13 cellular contexts compared by ENCODE assay signal in genomic region chr16:4179020-4179419, GRCh38.
DNase-seq lines count a peak whose midpoint lies in the region; ATAC-seq and TF ChIP-seq lines count a peak whose summit lies in the region.
"Had no signal": no experiment of that assay in that cellular context is flagged by ENCODE, and none has a peak within 500 bp of the region (broad histone marks: within the 10 kb centered on the region; RNA-seq: fewer than 3 reads in every experiment).

No MANE protein-coding gene starts in this region.

- H3K4me1 Mint-ChIP-seq in chondrocyte (ENCODE audit: low read depth) (peaks cover 8% of the 10 kb centered on the region), immature natural killer cell (peaks cover 0 to 5% of the 10 kb centered on the region in 2 donors)

- no peaks in the 10 kb centered on the region for H3K36me3 ChIP-seq in BLaER1 treated with 17β-estradiol and CSF1 and Interleukin-3, amounts not matched to agents 10 nM and 100 nM
- H3K36me3 ChIP-seq in lower lobe of right lung, result no peaks in the 10 kb centered on the region
- H3K36me3 ChIP-seq: uterus had no signal

- H4K20me1 ChIP-seq in BLaER1 treated with 17β-estradiol and CSF1 and Interleukin-3, amounts not matched to agents 10 nM and 100 nM, result peaks cover 0 to 9% (median 0%) of the 10 kb centered on the region in 11 experiments; a peak in 4 of 22 replicates

- intact Hi-C loops in lower lobe of right lung (cut with DNase I), result no loop called here

- peaks cover 0 to 16% (median 0%) of the 10 kb centered on the region in 11 experiments; a peak in 3 of 22 replicates for H3K27me3 ChIP-seq in BLaER1 treated with 17β-estradiol and CSF1 and Interleukin-3, amounts not matched to agents 10 nM and 100 nM
- H3K27me3 ChIP-seq in lower lobe of right lung (ENCODE audit: low read depth), result no peaks in the 10 kb centered on the region
- H3K27me3 ChIP-seq: uterus had no signal

- peak overlapping the region in 8 of 11 experiments; percentile 19 to 67 (median 37); a peak in 14 of 22 replicates for H3K4me2 ChIP-seq in BLaER1 treated with 17β-estradiol and CSF1 and Interleukin-3, amounts not matched to agents 10 nM and 100 nM

- no peak overlapping the region for H3K27ac ChIP-seq in BLaER1 treated with 17β-estradiol and CSF1 and Interleukin-3, amounts not matched to agents 10 nM and 100 nM
- no peak overlapping the region for H3K27ac ChIP-seq in lower lobe of right lung
- H3K27ac ChIP-seq: uterus had no signal

- TF ChIP-seq CTCF in chondrocyte (IDR thresholded peaks at IDR 0.05) (no peak), lower lobe of right lung (IDR thresholded peaks at IDR 0.05) (no peak)

- H3K9me3 Mint-ChIP-seq in chondrocyte (ENCODE audit: low read depth), result no peaks in the 10 kb centered on the region
- no peaks in the 10 kb centered on the region for H3K9me3 Mint-ChIP-seq in immature natural killer cell
- H3K9me3 Mint-ChIP-seq: CD8-positive, alpha-beta memory T cell had no signal

- no peak overlapping the region for H3K4me3 ChIP-seq in BLaER1 treated with 17β-estradiol and CSF1 and Interleukin-3, amounts not matched to agents 10 nM and 100 nM
- H3K4me3 ChIP-seq in lower lobe of right lung, result no peak overlapping the region
- H3K4me3 ChIP-seq: uterus had no signal

- peak; percentile 18 to 21 for ATAC-seq in lower lobe of right lung
- ATAC-seq: activated CD8-positive, alpha-beta T cell treated with anti-CD3 and anti-CD28 coated beads, Interleukin-2, amount 10 ng/mL, durations not matched to agents 7 days and 5 days had no signal

- peaks cover 0 to 9% (median 6%) of the 10 kb centered on the region in 11 experiments; a peak in 10 of 22 replicates for H3K9me3 ChIP-seq in BLaER1 treated with 17β-estradiol and CSF1 and Interleukin-3, amounts not matched to agents 10 nM and 100 nM (replicated peaks in 1 of 11)
- no peaks in the 10 kb centered on the region for H3K9me3 ChIP-seq in lower lobe of right lung
- H3K9me3 ChIP-seq: uterus had no signal

- H3K4me1 ChIP-seq in BLaER1 treated with 17β-estradiol and CSF1 and Interleukin-3, amounts not matched to agents 10 nM and 100 nM, result peaks cover 37 to 78% (median 57%) of the 10 kb centered on the region in 10 experiments
- H3K4me1 ChIP-seq in lower lobe of right lung, result peaks cover 9% of the 10 kb centered on the region
- H3K4me1 ChIP-seq: uterus had no signal

- H3K4me3 Mint-ChIP-seq in chondrocyte (ENCODE audit: unreplicated experiment) (no peak overlapping the region), immature natural killer cell (no peak overlapping the region)
- H3K4me3 Mint-ChIP-seq: activated CD8-positive, alpha-beta T cell treated with anti-CD3 and anti-CD28 coated beads, Interleukin-2, amount 10 ng/mL, durations not matched to agents 7 days and 5 days; CD8-positive, alpha-beta memory T cell had no signal

- H3K9ac ChIP-seq in BLaER1 treated with 17β-estradiol and CSF1 and Interleukin-3, amounts not matched to agents 10 nM and 100 nM, result no peak overlapping the region

- no peaks in the 10 kb centered on the region for H3K27me3 Mint-ChIP-seq in chondrocyte (ENCODE audit: low read depth)
- H3K27me3 Mint-ChIP-seq in immature natural killer cell (ENCODE audit: low read depth in 3 of 3), result peaks cover 2 to 6% (median 3%) of the 10 kb centered on the region in 3 donors

- H3K27ac Mint-ChIP-seq in chondrocyte (ENCODE audit: unreplicated experiment) (no peak overlapping the region), immature natural killer cell (no peak overlapping the region)
- H3K27ac Mint-ChIP-seq: activated CD8-positive, alpha-beta T cell treated with anti-CD3 and anti-CD28 coated beads, Interleukin-2, amount 10 ng/mL, durations not matched to agents 7 days and 5 days; CD8-positive, alpha-beta memory T cell had no signal

- H3K36me3 Mint-ChIP-seq in chondrocyte (ENCODE audit: low read depth) (no peaks in the 10 kb centered on the region), immature natural killer cell (peaks cover 0 to 4% (median 0%) of the 10 kb centered on the region in 3 donors)
- H3K36me3 Mint-ChIP-seq: CD8-positive, alpha-beta memory T cell had no signal

- DNase-seq in MV-4-11 (lab: John Stamatoyannopoulos, UW) (peak; percentile 89), chondrocyte (ENCODE audit: low spot score) (peak; percentile 39), lower lobe of right lung (peak; percentile 84), NCI-H187 treated with DMSO at 0.1 percent for 48 hours (lab: John Stamatoyannopoulos, UW) (no peak), immature natural killer cell (no peak)
- DNase-seq in activated naive CD4-positive, alpha-beta T cell (lab: John Stamatoyannopoulos, UW), result no peak
- no peak for DNase-seq in activated naive CD4-positive, alpha-beta T cell treated with Interleukin-2 at 50 U/mL for 16 hours
- DNase-seq: activated CD8-positive, alpha-beta T cell treated with anti-CD3 and anti-CD28 coated beads, Interleukin-2, amount 10 ng/mL, durations not matched to agents 7 days and 5 days; CD8-positive, alpha-beta memory T cell; NCI-H510A treated with DMSO at 0.1 percent for 48 hours; retina had no signal

Comparison
In these comparisons a context has a peak if more than half of its experiments do, and no peak if none do; other contexts are left out.
1. DNase-seq: peak in MV-4-11 (single experiment), chondrocyte (single experiment) and lower lobe of right lung (single experiment); none in NCI-H187 treated with DMSO at 0.1 percent for 48 hours (single experiment), activated naive CD4-positive, alpha-beta T cell (0 of 4), immature natural killer cell (0 of 3) and activated naive CD4-positive, alpha-beta T cell treated with Interleukin-2 at 50 U/mL for 16 hours (single experiment).